ENCODE assay signal across 9 cellular contexts in genomic region chr3:24494616-24495333, GRCh38. TPM values are rescaled to one million over a fixed set of nuclear protein-coding genes. Genes with fewer than 3 reads are reported as not detected.
A peak's percentile ranks its signal among the peaks of the same experiment; 100 is the strongest.
DNase-seq lines count a peak whose midpoint lies in the region; ATAC-seq, FAIRE-seq and TF ChIP-seq lines count a peak whose summit lies in the region.
"Had no signal": no experiment of that assay in that cellular context is flagged by ENCODE, and none has a peak within 500 bp of the region (broad histone marks: within the 10 kb centered on the region; RNA-seq: fewer than 3 reads in every experiment).

Gene THRB, minus strand, starts transcription at chr3:24494850.

- H3K18ac ChIP-seq in neuronal stem cell (ENCODE audit: low read length), result peak within 1 kb of the TSS; percentile 77

- peaks cover 80% of the 10 kb centered on the region for H3K27me3 Mint-ChIP-seq in activated naive CD8-positive, alpha-beta T cell treated with anti-CD3 and anti-CD28 coated beads for 36 hours

- peak within 1 kb of the TSS; percentile 51 for H2BK12ac ChIP-seq in neuronal stem cell (ENCODE audit: low read length)

- H3K4me2 ChIP-seq in neuronal stem cell (ENCODE audit: insufficient read depth, low read length, poor library complexity, severe bottlenecking), result peak within 1 kb of the TSS; percentile 100

- H2BK120ac ChIP-seq in neuronal stem cell (ENCODE audit: low read depth, low read length), result no peak within 1 kb of the TSS

- peak within 1 kb of the TSS; percentile 50 for H3K4me3 Mint-ChIP-seq in activated naive CD8-positive, alpha-beta T cell treated with anti-CD3 and anti-CD28 coated beads for 36 hours

- peak; percentile 29 for TF ChIP-seq CTCF in cardiac muscle cell (IDR thresholded peaks at IDR 0.05; ENCODE audit: low read depth, low read length)

- peak; percentile 20 for DNase-seq in activated CD4-positive, alpha-beta T cell treated with anti-CD3 and anti-CD28 coated beads for 48 hours
- DNase-seq in activated CD4-positive, alpha-beta T cell treated with anti-CD3 and anti-CD28 coated beads, Interleukin-2, amount 50 U/mL, for 1 hour, result no peak
- DNase-seq in activated naive CD8-positive, alpha-beta T cell treated with anti-CD3 and anti-CD28 coated beads for 36 hours, result peak; percentile 27
- DNase-seq in cardiac muscle cell (ENCODE audit: low read depth in 1 of 2, low spot score in 1 of 2), result peak; percentile 66 to 75
- peak; percentile 63 for DNase-seq in neuronal stem cell (ENCODE audit: low spot score)
- no peak for DNase-seq in GM19239 (ENCODE audit: insufficient read length, low spot score)
- DNase-seq in superior temporal gyrus (ENCODE audit: extremely low spot score), result no peak

- peak within 1 kb of the TSS; percentile 98 for H2AFZ ChIP-seq in neuronal stem cell (ENCODE audit: low read length)

- H2AK5ac ChIP-seq in neuronal stem cell (ENCODE audit: low read depth, low read length), result no peak within 1 kb of the TSS

- H3K9me3 Mint-ChIP-seq in activated naive CD8-positive, alpha-beta T cell treated with anti-CD3 and anti-CD28 coated beads for 36 hours, result no peaks in the 10 kb centered on the region

- H2BK15ac ChIP-seq in neuronal stem cell (ENCODE audit: low read length), result peak within 1 kb of the TSS; percentile 69

- H3K27ac ChIP-seq in cardiac muscle cell, result no peak within 1 kb of the TSS
- H3K27ac ChIP-seq in neuronal stem cell (replicated peaks; ENCODE audit: low read length), result no peak within 1 kb of the TSS

- H3K14ac ChIP-seq in neuronal stem cell (ENCODE audit: low read length), result peak within 1 kb of the TSS; percentile 50

- H3K4me1 Mint-ChIP-seq in activated naive CD8-positive, alpha-beta T cell treated with anti-CD3 and anti-CD28 coated beads for 36 hours, result peaks cover 3% of the 10 kb centered on the region

- peak; percentile 49 for ATAC-seq in HG03565 (IDR thresholded peaks at IDR 0.05; ENCODE audit: unreplicated experiment)

- peak within 1 kb of the TSS; percentile 69 for H3K4me3 ChIP-seq in cardiac muscle cell
- peak within 1 kb of the TSS; percentile 43 to 80 for H3K4me3 ChIP-seq in neuronal stem cell (ENCODE audit: low read length in 2 of 2)

- H3K27me3 ChIP-seq in cardiac muscle cell, result peaks cover 58% of the 10 kb centered on the region
- H3K27me3 ChIP-seq in neuronal stem cell (ENCODE audit: control insufficient read depth in 3 of 3, insufficient read depth in 3 of 3, low read depth in 1 of 3, low read length in 3 of 3), result peaks cover 0 to 68% (median 19%) of the 10 kb centered on the region in 3 experiments

- no peak for FAIRE-seq in GM19239 (lab: Jason Lieb, UNC)
- FAIRE-seq: endometrium had no signal

- no peaks in the 10 kb centered on the region for H3K36me3 Mint-ChIP-seq in activated naive CD8-positive, alpha-beta T cell treated with anti-CD3 and anti-CD28 coated beads for 36 hours

- no peak within 1 kb of the TSS for H3K4ac ChIP-seq in neuronal stem cell (ENCODE audit: low read length)

- H4K91ac ChIP-seq in neuronal stem cell (ENCODE audit: low read depth, low read length, poor library complexity), result no peak within 1 kb of the TSS

- H3K36me3 ChIP-seq in cardiac muscle cell, result no peaks in the 10 kb centered on the region
- no peaks in the 10 kb centered on the region for H3K36me3 ChIP-seq in neuronal stem cell (replicated peaks in 1 of 2; ENCODE audit: control insufficient read depth in 2 of 2, insufficient read depth in 2 of 2, low read length in 2 of 2)

- H3K9ac ChIP-seq in neuronal stem cell (ENCODE audit: low read depth, low read length, poor library complexity), result peak within 1 kb of the TSS; percentile 85

- H4K8ac ChIP-seq in neuronal stem cell (ENCODE audit: low read depth, low read length), result no peak within 1 kb of the TSS

- no peaks in the 10 kb centered on the region for H3K79me1 ChIP-seq in neuronal stem cell (ENCODE audit: low read depth, low read length)

- H3K4me1 ChIP-seq in cardiac muscle cell (ENCODE audit: low read depth) (no peaks in the 10 kb centered on the region), neuronal stem cell (ENCODE audit: control insufficient read depth in 2 of 2, insufficient read depth in 1 of 2, low read depth in 1 of 2, low read length in 2 of 2) (peaks cover 1 to 4% of the 10 kb centered on the region in 2 donors)

- peak within 1 kb of the TSS; percentile 82 for H3K23ac ChIP-seq in neuronal stem cell (ENCODE audit: low read depth, low read length, poor library complexity)

- no peaks in the 10 kb centered on the region for H3K9me3 ChIP-seq in cardiac muscle cell (ENCODE audit: low read depth)
- H3K9me3 ChIP-seq in neuronal stem cell (replicated peaks in 1 of 2; ENCODE audit: control insufficient read depth in 2 of 2, insufficient read depth in 1 of 2, low read depth in 1 of 2, low read length in 2 of 2), result no peaks in the 10 kb centered on the region

- H3K27ac Mint-ChIP-seq in activated naive CD8-positive, alpha-beta T cell treated with anti-CD3 and anti-CD28 coated beads for 36 hours, result no peak within 1 kb of the TSS

- H2BK5ac ChIP-seq in neuronal stem cell (ENCODE audit: low read length), result no peak within 1 kb of the TSS

- no CpG with 5 or more reads among the region's 82 CpGs for WGBS in neuronal stem cell (ENCODE audit: extremely low coverage in 2 of 2, insufficient read length in 2 of 2, insufficient replicate concordance in 1 of 2), 2 donors

RNA-seq across cellular contexts. Expression of gene THRB, which starts in this region (rescaled TPM):
- total RNA-seq in activated naive CD8-positive, alpha-beta T cell treated with anti-CD3 and anti-CD28 coated beads for 36 hours, result not detected
- 0.57 and 0.67 TPM in 2 replicates for total RNA-seq in cardiac muscle cell
- polyA plus RNA-seq in cardiac muscle cell, result 0.49 and 0.96 TPM in 2 replicates
- polyA plus RNA-seq in neuronal stem cell (2013, experiment 1 of 2), result 0.18 TPM
- 0.18 TPM for polyA plus RNA-seq in neuronal stem cell (2013, experiment 2 of 2)

Comparison
In these comparisons a context has a peak if more than half of its experiments do, and no peak if none do; other contexts are left out.
1. DNase-seq: peak in activated CD4-positive, alpha-beta T cell treated with anti-CD3 and anti-CD28 coated beads for 48 hours (single experiment) and neuronal stem cell (single experiment); none in activated CD4-positive, alpha-beta T cell treated with anti-CD3 and anti-CD28 coated beads, Interleukin-2, amount 50 U/mL, for 1 hour (single experiment), GM19239 (single experiment) and superior temporal gyrus (single experiment).
2. Peak in DNase-seq in activated naive CD8-positive, alpha-beta T cell treated with anti-CD3 and anti-CD28 coated beads for 36 hours; RNA of the gene not detected or under 1 TPM.
3. Peak in DNase-seq and H3K4me3 ChIP-seq in cardiac muscle cell; RNA of the gene not detected or under 1 TPM.